Comparison of ENCODE assay signal across 19 cellular contexts in the genomic region with DNA sequence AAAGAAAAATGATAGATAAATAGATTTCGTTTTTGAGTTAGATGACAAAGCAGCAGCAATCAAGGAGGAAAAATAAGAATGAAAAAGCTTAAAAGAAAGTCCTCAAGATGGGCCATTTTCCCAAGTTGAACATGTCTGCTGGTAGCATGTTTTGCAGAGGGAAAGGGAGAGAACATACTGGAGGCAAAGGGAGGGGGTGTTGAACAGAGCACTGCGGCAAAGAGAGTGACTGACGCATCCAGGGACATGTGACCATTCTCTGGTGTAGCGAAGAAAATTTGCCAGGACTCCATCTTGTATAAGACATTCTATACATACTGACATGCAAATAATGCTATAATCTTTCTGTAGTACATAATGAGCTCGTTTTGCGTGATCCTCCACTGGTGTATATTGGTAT. TPM values are rescaled to one million over a fixed set of nuclear protein-coding genes. Genes with fewer than 3 reads are reported as not detected.
A peak's percentile ranks its signal among the peaks of the same experiment; 100 is the strongest.
DNase-seq lines count a peak whose midpoint lies in the region; ATAC-seq, FAIRE-seq and TF ChIP-seq lines count a peak whose summit lies in the region.
"Had no signal": no experiment of that assay in that cellular context is flagged by ENCODE, and none has a peak within 500 bp of the region (broad histone marks: within the 10 kb centered on the region; RNA-seq: fewer than 3 reads in every experiment).

No MANE protein-coding gene starts in this region.

- H3K4me2 ChIP-seq in GM23338 = 0 out of 2 replicates have a peak overlapping the region, but pooled peaks have one; percentile 33
- H3K4me2 ChIP-seq: BLaER1 treated with 17β-estradiol and CSF1 and Interleukin-3, amounts not matched to agents 10 nM and 100 nM had no signal

- H3K79me2 ChIP-seq in GM23338 (replicated peaks; ENCODE audit: insufficient read depth) = no peaks in the 10 kb centered on the region

- H3K36me3 ChIP-seq in GM23338 (ENCODE audit: insufficient read depth) (no peaks in the 10 kb centered on the region), SK-N-MC (ENCODE audit: insufficient read depth, low read length) (no peaks in the 10 kb centered on the region; the same call in 1 of the 2 replicates)
- H3K36me3 ChIP-seq: BLaER1 treated with 17β-estradiol and CSF1 and Interleukin-3, amounts not matched to agents 10 nM and 100 nM; heart right ventricle; lower lobe of right lung had no signal

- no peaks in the 10 kb centered on the region for H3K9me3 ChIP-seq in SK-N-MC (ENCODE audit: low read depth, low read length)
- H3K9me3 ChIP-seq: BLaER1 treated with 17β-estradiol and CSF1 and Interleukin-3, amounts not matched to agents 10 nM and 100 nM; heart right ventricle; lower lobe of right lung; psoas muscle had no signal

- H3F3A ChIP-seq in GM23338 (replicated peaks; ENCODE audit: low read depth) = no peaks in the 10 kb centered on the region

- peaks cover 8% of the 10 kb centered on the region; the same call in 1 of the 2 replicates for H3K4me1 ChIP-seq in GM23338 (ENCODE audit: insufficient read depth)
- H3K4me1 ChIP-seq: lower lobe of right lung, psoas muscle had no signal

- H3K27me3 Mint-ChIP-seq in GM23338 (ENCODE audit: insufficient read depth, low read depth, poor library complexity) = peaks cover 5% of the 10 kb centered on the region

- TF ChIP-seq POLR2A in H54 (IDR thresholded peaks at IDR 0.05; ENCODE audit: low read depth, low read length) = no peak

- H3K27ac ChIP-seq in GM23338 (ENCODE audit: low read depth) (no peak overlapping the region), SK-N-MC (peak overlapping the region; percentile 90)
- H3K27ac ChIP-seq: BLaER1 treated with 17β-estradiol and CSF1 and Interleukin-3, amounts not matched to agents 10 nM and 100 nM; lower lobe of right lung; psoas muscle had no signal

- H2AFZ ChIP-seq in GM23338 = no peak overlapping the region

- no peaks in the 10 kb centered on the region for H3K36me3 Mint-ChIP-seq in GM23338 (ENCODE audit: low read depth)

- no peaks in the 10 kb centered on the region for H3K27me3 ChIP-seq in GM23338 (ENCODE audit: insufficient read depth)

- no peak overlapping the region for H3K27ac Mint-ChIP-seq in GM23338
- H3K27ac Mint-ChIP-seq: endodermal cell had no signal

- ATAC-seq in GM23338 (no peak), HG02623 (IDR thresholded peaks at IDR 0.05; ENCODE audit: unreplicated experiment) (no peak), HG02973 (IDR thresholded peaks at IDR 0.05; ENCODE audit: unreplicated experiment) (no peak), GM18498 (IDR thresholded peaks at IDR 0.05; ENCODE audit: unreplicated experiment) (no peak)
- ATAC-seq: K562; lower lobe of right lung; psoas muscle; stimulated activated naive CD8-positive, alpha-beta T cell treated with anti-CD3 and anti-CD28 coated beads, Interleukin-15, Interleukin-2, amounts not matched to agents 100 U/mL and 50 U/mL, for 24 hours had no signal

- H3K4me3 ChIP-seq in GM23338 (no peak overlapping the region), SK-N-MC (peak overlapping the region; percentile 84)
- H3K4me3 ChIP-seq: BLaER1 treated with 17β-estradiol and CSF1 and Interleukin-3, amounts not matched to agents 10 nM and 100 nM; K562; lower lobe of right lung; psoas muscle had no signal

- no peak for TF ChIP-seq CTCF in GM23338 (conservative IDR thresholded peaks at IDR 0.05; ENCODE audit: low read depth in 2 of 2)

- H3K9me3 Mint-ChIP-seq in GM23338 = no peaks in the 10 kb centered on the region
- H3K9me3 Mint-ChIP-seq: endodermal cell had no signal

- H3K4me3 Mint-ChIP-seq in GM23338 = peak overlapping the region; percentile 61
- H3K4me3 Mint-ChIP-seq: endodermal cell had no signal

- H3K4me1 Mint-ChIP-seq in GM23338 = peaks cover 15% of the 10 kb centered on the region; the same call in 2 of the 3 replicates

- no peak for FAIRE-seq in H54 (lab: Jason Lieb, UNC)
- FAIRE-seq: K562 had no signal

- H4K20me1 ChIP-seq in GM23338 (replicated peaks; ENCODE audit: insufficient read depth) = no peaks in the 10 kb centered on the region
- H4K20me1 ChIP-seq: BLaER1 treated with 17β-estradiol and CSF1 and Interleukin-3, amounts not matched to agents 10 nM and 100 nM had no signal

- DNase-seq in GM23338 (ENCODE audit: low spot score) = peak; percentile 16
- no peak for DNase-seq in SK-N-MC (ENCODE audit: low read depth, low spot score)
- peak; percentile 87 for DNase-seq in globus pallidus (ENCODE audit: low spot score)
- peak; percentile 50 for DNase-seq in occipital lobe (lab: John Stamatoyannopoulos, UW)
- no peak for DNase-seq in H54 (ENCODE audit: insufficient read length, low spot score)
- DNase-seq: activated CD4-positive, CD25-positive, alpha-beta regulatory T cell; endodermal cell; heart right ventricle; lower lobe of right lung; NCI-H187; psoas muscle; stimulated activated CD4-positive, alpha-beta T cell treated with anti-CD3 and anti-CD28 coated beads, Interleukin-4, amount 100 ng/mL, for 4 hours; stimulated activated naive CD8-positive, alpha-beta T cell treated with anti-CD3 and anti-CD28 coated beads, Interleukin-15, Interleukin-2, amounts not matched to agents 100 U/mL and 50 U/mL, for 24 hours; SW 1271 had no signal

- H3K9ac ChIP-seq in SK-N-MC (ENCODE audit: insufficient read length) = peak overlapping the region; percentile 78
- H3K9ac ChIP-seq: BLaER1 treated with 17β-estradiol and CSF1 and Interleukin-3, amounts not matched to agents 10 nM and 100 nM had no signal

- no peaks in the 10 kb centered on the region for H3K9me2 ChIP-seq in GM23338 (ENCODE audit: insufficient read depth)

TF ChIP-seq in GM23338, 12 proteins besides CTCF, POLR2A, EP300 and RAD21 (continues in another document):
- TF ChIP-seq JUNB (IDR thresholded peaks at IDR 0.05; ENCODE audit: unreplicated experiment) (no peak), EZH2 (IDR thresholded peaks at IDR 0.05; ENCODE audit: low read depth, unreplicated experiment) (no peak), STAT1 (IDR thresholded peaks at IDR 0.05; ENCODE audit: unreplicated experiment) (no peak), ZNF331 (CRISPR knock-in tag; IDR thresholded peaks at IDR 0.05; ENCODE audit: low read depth) (no peak), POLR2AphosphoS5 (IDR thresholded peaks at IDR 0.05; ENCODE audit: low read depth) (no peak), CREB1 (CRISPR knock-in tag; IDR thresholded peaks at IDR 0.05; ENCODE audit: low read depth) (no peak), ZNF114 (CRISPR knock-in tag; IDR thresholded peaks at IDR 0.05) (no peak)
- TF ChIP-seq, protein P1, sequence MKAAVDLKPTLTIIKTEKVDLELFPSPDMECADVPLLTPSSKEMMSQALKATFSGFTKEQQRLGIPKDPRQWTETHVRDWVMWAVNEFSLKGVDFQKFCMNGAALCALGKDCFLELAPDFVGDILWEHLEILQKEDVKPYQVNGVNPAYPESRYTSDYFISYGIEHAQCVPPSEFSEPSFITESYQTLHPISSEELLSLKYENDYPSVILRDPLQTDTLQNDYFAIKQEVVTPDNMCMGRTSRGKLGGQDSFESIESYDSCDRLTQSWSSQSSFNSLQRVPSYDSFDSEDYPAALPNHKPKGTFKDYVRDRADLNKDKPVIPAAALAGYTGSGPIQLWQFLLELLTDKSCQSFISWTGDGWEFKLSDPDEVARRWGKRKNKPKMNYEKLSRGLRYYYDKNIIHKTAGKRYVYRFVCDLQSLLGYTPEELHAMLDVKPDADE (IDR thresholded peaks at IDR 0.05) = no peak

RNA-seq across cellular contexts. Expression of a gene that starts 1.2 kb away (rescaled TPM):
- 10.9 and 23.5 TPM in 2 replicates for total RNA-seq in GM23338 (2014; rRNA removed; shearing (Covaris generic))
- polyA plus RNA-seq in GM23338 (2016; fragmentation: Nextera tagmentation; extraction: Ambion mirVana) = 23.6 and 25.2 TPM in 2 replicates
- total RNA-seq in occipital lobe = 44.6 TPM

Comparison
In these comparisons a context has a peak if more than half of its experiments do, and no peak if none do; other contexts are left out.
1. DNase-seq: peak in GM23338 (single experiment), globus pallidus (single experiment) and occipital lobe (single experiment); none in SK-N-MC (single experiment) and H54 (single experiment).